20 cellular contexts compared by ENCODE assay signal in genomic region chr5:80870442-80870841, GRCh38.
DNase-seq lines count a peak whose midpoint lies in the region; ATAC-seq, FAIRE-seq and TF ChIP-seq lines count a peak whose summit lies in the region.
"Had no signal": no experiment of that assay in that cellular context is flagged by ENCODE, and none has a peak within 500 bp of the region (broad histone marks: within the 10 kb centered on the region; RNA-seq: fewer than 3 reads in every experiment).

No MANE protein-coding gene starts in this region.

- no peak overlapping the region for H3K27ac Mint-ChIP-seq in T-cell

- no peaks in the 10 kb centered on the region for H3K4me1 Mint-ChIP-seq in T-cell
- H3K4me1 Mint-ChIP-seq: H9 had no signal

- H3K4me3 ChIP-seq in HEK293 (ENCODE audit: low read depth, low read length) (no peak overlapping the region), fibroblast of pulmonary artery (replicated peaks; ENCODE audit: low read depth, low read length) (no peak overlapping the region), trophoblast cell (ENCODE audit: low read depth, low read length) (no peak overlapping the region), brain microvascular endothelial cell (ENCODE audit: low read depth, low read length) (no peak overlapping the region)

- H3K4me2 ChIP-seq in trophoblast cell (ENCODE audit: low read length), result no peak overlapping the region

- no peak overlapping the region for H4K12ac ChIP-seq in trophoblast cell (ENCODE audit: low read depth, low read length)

- WGBS in trophoblast cell (ENCODE audit: extremely low coverage, insufficient coverage, insufficient read length), result no CpG with 5 or more reads among the region's 3 CpGs

- no peaks in the 10 kb centered on the region for H3K79me2 ChIP-seq in trophoblast cell (ENCODE audit: control insufficient read depth, insufficient read depth, low read length, poor library complexity)

- peak; percentile 11 for FAIRE-seq in GM19239 (lab: Jason Lieb, UNC)
- FAIRE-seq: A204.1, H1 had no signal

- H3K36me3 ChIP-seq in HEK293 (ENCODE audit: control insufficient read depth in 2 of 2, insufficient read depth in 1 of 2, low read length in 2 of 2) (peaks cover 0 to 20% of the 10 kb centered on the region in 2 experiments; a peak in 2 of 3 replicates), trophoblast cell (ENCODE audit: control insufficient read depth in 1 of 2, insufficient read depth in 2 of 2, low read length in 2 of 2) (peaks cover 0 to 2% of the 10 kb centered on the region in 2 experiments), brain microvascular endothelial cell (replicated peaks) (no peaks in the 10 kb centered on the region)
- H3K36me3 ChIP-seq: BE2C had no signal

- H2BK120ac ChIP-seq in trophoblast cell (ENCODE audit: insufficient read depth, low read length, poor library complexity), result no peak overlapping the region

- H3K36me3 Mint-ChIP-seq in T-cell, result peaks cover 72% of the 10 kb centered on the region

- POLR2A ChIA-PET in HEK293 (lab: Yijun Ruan, JAX), result no interaction called here
- POLR2A ChIA-PET in T-cell (lab: Charles Lee), result no interaction called here

- H4K8ac ChIP-seq in trophoblast cell (ENCODE audit: low read depth, low read length), result no peak overlapping the region

- no peak overlapping the region for H4K91ac ChIP-seq in trophoblast cell (ENCODE audit: low read depth, low read length)

- H3K27ac ChIP-seq in HEK293 (ENCODE audit: extremely low read depth, low read depth, low read length) (no peak overlapping the region), trophoblast cell (ENCODE audit: low read depth, low read length) (no peak overlapping the region), brain microvascular endothelial cell (no peak overlapping the region)

- no peak overlapping the region for H3K4ac ChIP-seq in trophoblast cell (ENCODE audit: low read depth, low read length)

- no peaks in the 10 kb centered on the region for H3K27me3 Mint-ChIP-seq in T-cell
- H3K27me3 Mint-ChIP-seq: CD4-positive, CD25-positive, alpha-beta regulatory T cell; CD8-positive, alpha-beta memory T cell had no signal

- no peaks in the 10 kb centered on the region for H3K9me3 Mint-ChIP-seq in T-cell
- H3K9me3 Mint-ChIP-seq: CD8-positive, alpha-beta memory T cell; H9 had no signal

- H2BK12ac ChIP-seq in trophoblast cell (ENCODE audit: low read length), result no peak overlapping the region

- H2BK5ac ChIP-seq in trophoblast cell (ENCODE audit: low read depth, low read length, poor library complexity), result no peak overlapping the region

- CTCF ChIA-PET in HEK293 (lab: Yijun Ruan, JAX) (interaction anchor here (1.0 kb wide), 1 partner anchor 158 kb away, joined by 3 read pairs; no protein-coding TSS in a partner anchor), T-cell (lab: Charles Lee) (interaction anchor here in 1 of 2 donors (0.5 kb wide), 1 partner anchor 236 kb away, joined by 7 read pairs; no protein-coding TSS in a partner anchor)

- in situ Hi-C loops in brain microvascular endothelial cell (cut with HindIII; ENCODE audit: low pct_ligation_motif_present, low sequenced_read_pairs), result no loop called here

- H3K27me3 ChIP-seq in trophoblast cell (ENCODE audit: insufficient read depth, low read length), result no peaks in the 10 kb centered on the region
- H3K27me3 ChIP-seq in brain microvascular endothelial cell (replicated peaks), result no peaks in the 10 kb centered on the region
- H3K27me3 ChIP-seq: BE2C had no signal

- no peak overlapping the region for H3K14ac ChIP-seq in trophoblast cell (ENCODE audit: low read length)

- ATAC-seq in HG02852 (IDR thresholded peaks at IDR 0.05; ENCODE audit: unreplicated experiment), result no peak
- no peak for ATAC-seq in T-cell (replicated peaks in 1 of 4)

- H3K79me1 ChIP-seq in trophoblast cell (ENCODE audit: low read length), result peaks cover 3% of the 10 kb centered on the region

- no peaks in the 10 kb centered on the region for H3K9me3 ChIP-seq in HEK293 (ENCODE audit: control insufficient read depth, insufficient read depth, low read depth, low read length)
- no peaks in the 10 kb centered on the region for H3K9me3 ChIP-seq in trophoblast cell (ENCODE audit: insufficient read depth, low read depth, low read length)
- H3K9me3 ChIP-seq: BE2C had no signal

- no peak for DNase-seq in GM19239 (ENCODE audit: insufficient read length, low spot score)
- peak; percentile 27 for DNase-seq in fibroblast of pulmonary artery (ENCODE audit: low read depth)
- no peak for DNase-seq in trophoblast cell
- no peak for DNase-seq in brain microvascular endothelial cell
- no peak for DNase-seq in dermis blood vessel endothelial cell
- DNase-seq in T-cell, result no peak
- DNase-seq: ACHN; BE2C; C1 segment of cervical spinal cord; CD4-positive, CD25-positive, alpha-beta regulatory T cell; CD8-positive, alpha-beta memory T cell; COR-L47; DMS153; DMS79; GDM1; H9 had no signal

- no peak overlapping the region for H3K4me3 Mint-ChIP-seq in T-cell
- H3K4me3 Mint-ChIP-seq: CD4-positive, CD25-positive, alpha-beta regulatory T cell; CD8-positive, alpha-beta memory T cell; H9 had no signal

- no peak overlapping the region for H3K23ac ChIP-seq in trophoblast cell (ENCODE audit: low read length)

- TF ChIP-seq CTCF in HEK293 (tag by site-specific recombination; IDR thresholded peaks at IDR 0.05) (no peak), fibroblast of pulmonary artery (IDR thresholded peaks at IDR 0.05; ENCODE audit: low read length, missing control alignments) (no peak), brain microvascular endothelial cell (IDR thresholded peaks at IDR 0.05; ENCODE audit: low read depth, low read length, missing control alignments) (no peak)

- no peak overlapping the region for H3K18ac ChIP-seq in trophoblast cell (ENCODE audit: low read length)

- H3K9ac ChIP-seq in trophoblast cell (ENCODE audit: low read length), result peak overlapping the region; percentile 72

- H2AFZ ChIP-seq in trophoblast cell (ENCODE audit: insufficient read depth, low read length, poor library complexity), result no peak overlapping the region

- no peaks in the 10 kb centered on the region for H3K4me1 ChIP-seq in HEK293 (ENCODE audit: control insufficient read depth, insufficient read depth, low read length)
- H3K4me1 ChIP-seq in trophoblast cell (ENCODE audit: control insufficient read depth in 1 of 2, insufficient read depth in 2 of 2, low read length in 2 of 2), result peaks cover 6 to 9% of the 10 kb centered on the region in 2 experiments
- H3K4me1 ChIP-seq: BE2C had no signal

- no peak overlapping the region for H2AK5ac ChIP-seq in trophoblast cell (ENCODE audit: low read length)

TF ChIP-seq in HEK293, 187 proteins besides CTCF, POLR2A, EP300 and RAD21:
- TF ChIP-seq ZNF37A (tag by site-specific recombination; IDR thresholded peaks at IDR 0.05) (no peak), ZNF398 (tag by site-specific recombination; IDR thresholded peaks at IDR 0.05) (no peak), REST (tag by site-specific recombination; IDR thresholded peaks at IDR 0.05) (peak; percentile 63)
